Comparison of ENCODE assay signal across 1 cellular context in genomic region chr5:64691333-64691732, GRCh38.
TF ChIP-seq lines count a peak whose summit lies in the region.

No MANE protein-coding gene starts in this region.

TF ChIP-seq in HEK293, 187 proteins besides CTCF, POLR2A, EP300 and RAD21 (continued from another document):
- TF ChIP-seq PRDM10 (tag by site-specific recombination; IDR thresholded peaks at IDR 0.05), result peak; percentile 87
